24 cellular contexts compared by ENCODE assay signal in genomic region chr10:29772403-29772802, GRCh38.
A peak's percentile ranks its signal among the peaks of the same experiment; 100 is the strongest.
DNase-seq lines count a peak whose midpoint lies in the region; ATAC-seq and TF ChIP-seq lines count a peak whose summit lies in the region.
"Had no signal": no experiment of that assay in that cellular context is flagged by ENCODE, and none has a peak within 500 bp of the region (broad histone marks: within the 10 kb centered on the region; RNA-seq: fewer than 3 reads in every experiment).

No MANE protein-coding gene starts in this region.

- no peak overlapping the region for H3K9ac ChIP-seq in DND-41 (ENCODE audit: low read depth, low read length)
- H3K9ac ChIP-seq in OCI-LY3 (ENCODE audit: low read length): no peak overlapping the region

- no peaks in the 10 kb centered on the region for H3K36me3 ChIP-seq in DND-41 (ENCODE audit: insufficient read depth, low read length)
- H3K36me3 ChIP-seq in OCI-LY3 (replicated peaks; ENCODE audit: low read depth, low read length): no peaks in the 10 kb centered on the region
- H3K36me3 ChIP-seq: lower lobe of right lung, stomach, transverse colon had no signal

- ATAC-seq in DND-41 (ENCODE audit: insufficient read depth, low read depth): peak; percentile 27; the same call in 1 of the 3 replicates
- ATAC-seq in GM18907 (IDR thresholded peaks at IDR 0.05; ENCODE audit: unreplicated experiment): peak; percentile 54
- ATAC-seq in GM21390 (IDR thresholded peaks at IDR 0.05; ENCODE audit: unreplicated experiment): no peak
- no peak for ATAC-seq in GM18519 (IDR thresholded peaks at IDR 0.05; ENCODE audit: low FRiP score, unreplicated experiment)
- ATAC-seq: GM23338, lower lobe of right lung, sciatic nerve had no signal

- H3K9me3 Mint-ChIP-seq in osteocyte (ENCODE audit: unreplicated experiment): no peaks in the 10 kb centered on the region
- H3K9me3 Mint-ChIP-seq: T-helper 2 cell treated with Interferon-gamma antibody and Interleukin-4, amounts not matched to agents 5 μg/mL and 100 μg/mL, for 36 hours had no signal

- no peaks in the 10 kb centered on the region for H4K20me1 ChIP-seq in DND-41 (ENCODE audit: insufficient read depth, low read length)
- H4K20me1 ChIP-seq in OCI-LY3 (ENCODE audit: insufficient read depth, low read length): no peaks in the 10 kb centered on the region

- H3K4me1 Mint-ChIP-seq in osteocyte (ENCODE audit: unreplicated experiment): no peaks in the 10 kb centered on the region
- H3K4me1 Mint-ChIP-seq: neural crest cell had no signal

- no peak for DNase-seq in DND-41
- DNase-seq in osteocyte (ENCODE audit: extremely low spot score, unreplicated experiment): peak; percentile 42
- DNase-seq in NCI-H2196 treated with DMSO at 0.1 percent for 48 hours (lab: John Stamatoyannopoulos, UW; ENCODE audit: unreplicated experiment): no peak
- DNase-seq: activated CD4-positive, alpha-beta T cell treated with anti-CD3 and anti-CD28 coated beads, Interleukin-2, amount 10 ng/mL, durations not matched to agents 24 days and 14 days; activated naive CD4-positive, alpha-beta T cell treated with anti-CD3 and anti-CD28 coated beads for 36 hours; cerebellar nuclear complex; DMS79; glutamatergic neuron; lower lobe of right lung; NCI-H1092; NCI-H187; NCI-H2171 treated with DMSO at 0.1 percent for 48 hours; NCI-H524 treated with DMSO at 0.1 percent for 48 hours; posterior cingulate gyrus; stomach; transverse colon had no signal

- H3K27me3 Mint-ChIP-seq in osteocyte (ENCODE audit: unreplicated experiment): peaks cover 18% of the 10 kb centered on the region

- H2AFZ ChIP-seq in DND-41 (ENCODE audit: low read depth, low read length) (peak overlapping the region; percentile 22; the same call in 1 of the 2 replicates), OCI-LY3 (ENCODE audit: low read depth, low read length) (no peak overlapping the region)
- H2AFZ ChIP-seq: GM23338 had no signal

- H3K79me2 ChIP-seq in DND-41 (ENCODE audit: insufficient read depth, low read length): no peaks in the 10 kb centered on the region
- H3K79me2 ChIP-seq in OCI-LY3 (ENCODE audit: low read length): no peaks in the 10 kb centered on the region

- no peak overlapping the region for H3K4me3 Mint-ChIP-seq in osteocyte (ENCODE audit: unreplicated experiment)
- H3K4me3 Mint-ChIP-seq: activated CD4-positive, alpha-beta T cell treated with anti-CD3 and anti-CD28 coated beads, Interleukin-2, amount 10 ng/mL, durations not matched to agents 24 days and 14 days; activated naive CD4-positive, alpha-beta T cell treated with anti-CD3 and anti-CD28 coated beads for 36 hours; GM23338; neural crest cell; T-helper 2 cell treated with Interferon-gamma antibody and Interleukin-4, amounts not matched to agents 5 μg/mL and 100 μg/mL, for 36 hours had no signal

- H3K4me1 ChIP-seq in DND-41 (ENCODE audit: insufficient read depth, low read length) (peaks cover 9% of the 10 kb centered on the region), OCI-LY3 (ENCODE audit: low read length) (peaks cover 7% of the 10 kb centered on the region; the same call in 1 of the 2 replicates)
- H3K4me1 ChIP-seq: lower lobe of right lung, transverse colon had no signal

- H3K4me2 ChIP-seq in DND-41 (ENCODE audit: insufficient read depth, low read length) (no peak overlapping the region), OCI-LY3 (ENCODE audit: low read length) (peak overlapping the region; percentile 12; the same call in 1 of the 2 replicates)
- H3K4me2 ChIP-seq: GM23338 had no signal

- no peak overlapping the region for H3K27ac Mint-ChIP-seq in osteocyte (ENCODE audit: unreplicated experiment)
- H3K27ac Mint-ChIP-seq: activated CD4-positive, alpha-beta T cell treated with anti-CD3 and anti-CD28 coated beads, Interleukin-2, amount 10 ng/mL, durations not matched to agents 24 days and 14 days; activated naive CD4-positive, alpha-beta T cell treated with anti-CD3 and anti-CD28 coated beads for 36 hours; GM23338; T-helper 2 cell treated with Interferon-gamma antibody and Interleukin-4, amounts not matched to agents 5 μg/mL and 100 μg/mL, for 36 hours had no signal

- H3K27me3 ChIP-seq in DND-41 (ENCODE audit: insufficient read depth, low read length, poor library complexity) (no peaks in the 10 kb centered on the region), OCI-LY3 (ENCODE audit: low read depth, low read length) (no peaks in the 10 kb centered on the region)
- H3K27me3 ChIP-seq: transverse colon had no signal

- no peak overlapping the region for H3K27ac ChIP-seq in DND-41 (ENCODE audit: low read length)
- H3K27ac ChIP-seq in OCI-LY3 (ENCODE audit: low read length): no peak overlapping the region
- H3K27ac ChIP-seq: lower lobe of right lung, stomach had no signal

- H3K9me3 ChIP-seq in DND-41 (ENCODE audit: insufficient read depth, low read length, severe bottlenecking) (no peaks in the 10 kb centered on the region), OCI-LY3 (ENCODE audit: insufficient read depth, low read length) (no peaks in the 10 kb centered on the region)
- H3K9me3 ChIP-seq: lower lobe of right lung, stomach, transverse colon had no signal

- TF ChIP-seq CTCF in DND-41 (IDR thresholded peaks at IDR 0.05; ENCODE audit: borderline replicate concordance, extremely low read depth, low read length, poor library complexity, severe bottlenecking) (no peak), OCI-LY3 (IDR thresholded peaks at IDR 0.05; ENCODE audit: low read depth, low read length) (no peak), osteocyte (IDR thresholded peaks at IDR 0.05) (no peak)

- H3K4me3 ChIP-seq in DND-41 (ENCODE audit: low read depth in 1 of 2, low read length in 2 of 2) (no peak overlapping the region), OCI-LY3 (ENCODE audit: low read length) (no peak overlapping the region)
- H3K4me3 ChIP-seq: GM23338, lower lobe of right lung, stomach, transverse colon had no signal

- H3K36me3 Mint-ChIP-seq in osteocyte (ENCODE audit: unreplicated experiment): peaks cover 4% of the 10 kb centered on the region

Comparison
In these comparisons a context has a peak if more than half of its experiments do, and no peak if none do; other contexts are left out.
1. ATAC-seq: peak in DND-41 (single experiment) and GM18907 (single experiment); none in GM21390 (single experiment) and GM18519 (single experiment).